1 cellular context compared by ENCODE assay signal in the genomic region with DNA sequence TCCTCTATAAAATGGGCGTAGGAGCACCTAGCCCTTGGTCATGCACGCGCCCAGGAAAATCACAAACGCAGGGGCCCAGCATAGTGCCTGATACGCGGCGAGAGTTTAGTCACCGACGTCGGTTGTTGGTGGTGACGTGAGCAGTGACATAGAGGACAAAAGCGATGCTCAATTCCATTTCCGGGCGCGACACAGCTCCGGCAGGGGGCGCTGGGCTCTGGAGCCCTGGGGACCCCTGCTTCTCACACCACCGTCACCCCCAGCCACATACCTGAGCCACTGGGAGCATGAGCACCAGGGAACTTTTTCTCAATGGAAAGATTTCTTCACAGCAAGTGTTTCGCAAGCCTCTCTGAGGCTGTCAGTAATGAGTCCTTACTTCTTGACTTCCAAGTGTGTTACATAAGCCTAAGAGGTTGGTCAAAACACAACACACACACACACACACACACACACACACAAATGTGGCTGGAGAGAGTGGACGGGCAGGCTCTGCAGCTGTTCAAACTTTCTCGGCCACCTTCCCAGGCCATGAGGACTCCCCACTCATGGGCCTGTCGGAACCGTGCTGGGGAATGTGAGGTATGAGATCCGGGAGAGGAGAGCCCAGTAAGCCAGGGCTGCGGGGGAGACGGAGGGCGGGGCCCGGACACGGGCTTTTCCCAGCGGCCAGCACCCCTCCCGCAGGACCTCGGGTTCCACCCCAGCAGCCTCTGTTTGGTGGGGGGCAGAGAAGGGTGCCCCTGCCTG.
TF ChIP-seq lines count a peak whose summit lies in the region.

No MANE protein-coding gene starts in this region.

TF ChIP-seq in K562, 482 proteins besides CTCF, POLR2A, EP300 and RAD21 (continued from another document and continues in another):
- TF ChIP-seq, protein P1, sequence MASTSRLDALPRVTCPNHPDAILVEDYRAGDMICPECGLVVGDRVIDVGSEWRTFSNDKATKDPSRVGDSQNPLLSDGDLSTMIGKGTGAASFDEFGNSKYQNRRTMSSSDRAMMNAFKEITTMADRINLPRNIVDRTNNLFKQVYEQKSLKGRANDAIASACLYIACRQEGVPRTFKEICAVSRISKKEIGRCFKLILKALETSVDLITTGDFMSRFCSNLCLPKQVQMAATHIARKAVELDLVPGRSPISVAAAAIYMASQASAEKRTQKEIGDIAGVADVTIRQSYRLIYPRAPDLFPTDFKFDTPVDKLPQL (IDR thresholded peaks at IDR 0.05; ENCODE audit: extremely low read depth, insufficient read length) = no peak
- TF ChIP-seq FUS (optimal IDR thresholded peaks at IDR 0.05; ENCODE audit: low read depth, low read length) (no peak), FOXA3 (CRISPR knock-in tag; conservative IDR thresholded peaks at IDR 0.05 in 1 of 2, IDR thresholded peaks at IDR 0.05 in 1 of 2) (no peak), HMGN3 (IDR thresholded peaks at IDR 0.05; ENCODE audit: borderline replicate concordance, extremely low read depth, insufficient read length, low read depth, low read length) (no peak), CCNT2 (IDR thresholded peaks at IDR 0.05; ENCODE audit: borderline replicate concordance, extremely low read depth, insufficient read length, low read depth, low read length) (no peak), ZNF75A (CRISPR knock-in tag; IDR thresholded peaks at IDR 0.05) (no peak), HNRNPLL (IDR thresholded peaks at IDR 0.05; ENCODE audit: low read depth, low read length, poor library complexity, severe bottlenecking) (no peak), TFAM (CRISPR knock-in tag; conservative IDR thresholded peaks at IDR 0.05) (no peak), HDAC3 (IDR thresholded peaks at IDR 0.05; ENCODE audit: borderline replicate concordance, partially characterized antibody) (no peak), MCM2 (IDR thresholded peaks at IDR 0.05; ENCODE audit: low read depth) (no peak), RNF2 (IDR thresholded peaks at IDR 0.05) (no peak; the same call in 1 of the 2 replicates), CAMTA2 (CRISPR knock-in tag; conservative IDR thresholded peaks at IDR 0.05) (0 out of 2 replicates have a peak, but pooled peaks have one; percentile 53), ZFP30 (CRISPR knock-in tag; IDR thresholded peaks at IDR 0.05; ENCODE audit: borderline replicate concordance) (no peak), ZNF780A (CRISPR knock-in tag; IDR thresholded peaks at IDR 0.05) (no peak), ZSCAN32 (CRISPR knock-in tag; IDR thresholded peaks at IDR 0.05) (no peak), ARNT (IDR thresholded peaks at IDR 0.05) (peak; percentile 49 to 60; a peak in 1 of 4 replicates), ZC3H4 (CRISPR knock-in tag; IDR thresholded peaks at IDR 0.05; ENCODE audit: borderline replicate concordance) (no peak), NCOA2 (IDR thresholded peaks at IDR 0.05; ENCODE audit: partially characterized antibody in 2 of 2) (no peak), HDAC8 (tag; IDR thresholded peaks at IDR 0.05) (no peak), OTX1 (CRISPR knock-in tag; IDR thresholded peaks at IDR 0.05) (0 out of 2 replicates have a peak, but pooled peaks have one; percentile 58), KLF1 (tag; IDR thresholded peaks at IDR 0.05) (peak; percentile 75; the same call in 1 of the 2 replicates), ELF1 (tag; IDR thresholded peaks at IDR 0.05) (peak; percentile 92), ZNF785 (CRISPR knock-in tag; IDR thresholded peaks at IDR 0.05) (no peak), THRAP3 (IDR thresholded peaks at IDR 0.05; ENCODE audit: borderline replicate concordance) (no peak), ZNF408 (CRISPR knock-in tag; IDR thresholded peaks at IDR 0.05; ENCODE audit: low read depth) (no peak), NELFE (IDR thresholded peaks at IDR 0.05; ENCODE audit: insufficient read depth, insufficient read length) (no peak), NRF1 (conservative IDR thresholded peaks at IDR 0.05 in 1 of 2, IDR thresholded peaks at IDR 0.05 in 1 of 2) (peak; percentile 44 to 54), TAF7 (tag; IDR thresholded peaks at IDR 0.05) (0 out of 2 replicates have a peak, but pooled peaks have one; percentile 0), POLR2B (IDR thresholded peaks at IDR 0.05; ENCODE audit: low read depth, partially characterized antibody) (peak; percentile 63), RHOXF2B (CRISPR knock-in tag; conservative IDR thresholded peaks at IDR 0.05) (no peak), RUNX1 (IDR thresholded peaks at IDR 0.05; ENCODE audit: low read depth) (no peak), HSF4 (CRISPR knock-in tag; IDR thresholded peaks at IDR 0.05; ENCODE audit: borderline replicate concordance) (no peak), ZNF583 (CRISPR knock-in tag; IDR thresholded peaks at IDR 0.05) (peak; percentile 13; the same call in 1 of the 2 replicates), POLR3G (IDR thresholded peaks at IDR 0.05; ENCODE audit: extremely low read depth, insufficient read length, insufficient replicate concordance) (no peak), MCM7 (IDR thresholded peaks at IDR 0.05) (no peak)
- TF ChIP-seq, protein P2, sequence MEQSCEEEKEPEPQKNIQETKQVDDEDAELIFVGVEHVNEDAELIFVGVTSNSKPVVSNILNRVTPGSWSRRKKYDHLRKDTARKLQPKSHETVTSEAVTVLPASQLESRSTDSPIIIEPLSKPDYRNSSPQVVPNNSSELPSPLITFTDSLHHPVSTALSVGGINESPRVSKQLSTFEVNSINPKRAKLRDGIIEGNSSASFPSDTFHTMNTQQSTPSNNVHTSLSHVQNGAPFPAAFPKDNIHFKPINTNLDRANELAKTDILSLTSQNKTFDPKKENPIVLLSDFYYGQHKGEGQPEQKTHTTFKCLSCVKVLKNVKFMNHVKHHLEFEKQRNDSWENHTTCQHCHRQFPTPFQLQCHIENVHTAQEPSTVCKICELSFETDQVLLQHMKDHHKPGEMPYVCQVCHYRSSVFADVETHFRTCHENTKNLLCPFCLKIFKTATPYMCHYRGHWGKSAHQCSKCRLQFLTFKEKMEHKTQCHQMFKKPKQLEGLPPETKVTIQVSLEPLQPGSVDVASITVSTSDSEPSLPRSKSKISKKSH (CRISPR knock-in tag; IDR thresholded peaks at IDR 0.05) = no peak
- TF ChIP-seq, protein P3, sequence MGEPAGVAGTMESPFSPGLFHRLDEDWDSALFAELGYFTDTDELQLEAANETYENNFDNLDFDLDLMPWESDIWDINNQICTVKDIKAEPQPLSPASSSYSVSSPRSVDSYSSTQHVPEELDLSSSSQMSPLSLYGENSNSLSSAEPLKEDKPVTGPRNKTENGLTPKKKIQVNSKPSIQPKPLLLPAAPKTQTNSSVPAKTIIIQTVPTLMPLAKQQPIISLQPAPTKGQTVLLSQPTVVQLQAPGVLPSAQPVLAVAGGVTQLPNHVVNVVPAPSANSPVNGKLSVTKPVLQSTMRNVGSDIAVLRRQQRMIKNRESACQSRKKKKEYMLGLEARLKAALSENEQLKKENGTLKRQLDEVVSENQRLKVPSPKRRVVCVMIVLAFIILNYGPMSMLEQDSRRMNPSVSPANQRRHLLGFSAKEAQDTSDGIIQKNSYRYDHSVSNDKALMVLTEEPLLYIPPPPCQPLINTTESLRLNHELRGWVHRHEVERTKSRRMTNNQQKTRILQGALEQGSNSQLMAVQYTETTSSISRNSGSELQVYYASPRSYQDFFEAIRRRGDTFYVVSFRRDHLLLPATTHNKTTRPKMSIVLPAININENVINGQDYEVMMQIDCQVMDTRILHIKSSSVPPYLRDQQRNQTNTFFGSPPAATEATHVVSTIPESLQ (CRISPR knock-in tag; IDR thresholded peaks at IDR 0.05) = peak; percentile 86; the same call in 1 of the 2 replicates
- TF ChIP-seq, protein P4, sequence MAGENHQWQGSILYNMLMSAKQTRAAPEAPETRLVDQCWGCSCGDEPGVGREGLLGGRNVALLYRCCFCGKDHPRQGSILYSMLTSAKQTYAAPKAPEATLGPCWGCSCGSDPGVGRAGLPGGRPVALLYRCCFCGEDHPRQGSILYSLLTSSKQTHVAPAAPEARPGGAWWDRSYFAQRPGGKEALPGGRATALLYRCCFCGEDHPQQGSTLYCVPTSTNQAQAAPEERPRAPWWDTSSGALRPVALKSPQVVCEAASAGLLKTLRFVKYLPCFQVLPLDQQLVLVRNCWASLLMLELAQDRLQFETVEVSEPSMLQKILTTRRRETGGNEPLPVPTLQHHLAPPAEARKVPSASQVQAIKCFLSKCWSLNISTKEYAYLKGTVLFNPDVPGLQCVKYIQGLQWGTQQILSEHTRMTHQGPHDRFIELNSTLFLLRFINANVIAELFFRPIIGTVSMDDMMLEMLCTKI (IDR thresholded peaks at IDR 0.05; ENCODE audit: partially characterized antibody) = no peak
- TF ChIP-seq, protein P5, sequence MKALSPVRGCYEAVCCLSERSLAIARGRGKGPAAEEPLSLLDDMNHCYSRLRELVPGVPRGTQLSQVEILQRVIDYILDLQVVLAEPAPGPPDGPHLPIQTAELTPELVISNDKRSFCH (CRISPR knock-in tag; IDR thresholded peaks at IDR 0.05) = no peak
- TF ChIP-seq, protein P5 (tag; IDR thresholded peaks at IDR 0.05) = 0 out of 2 replicates have a peak, but pooled peaks have one; percentile 17
- TF ChIP-seq, protein P6, sequence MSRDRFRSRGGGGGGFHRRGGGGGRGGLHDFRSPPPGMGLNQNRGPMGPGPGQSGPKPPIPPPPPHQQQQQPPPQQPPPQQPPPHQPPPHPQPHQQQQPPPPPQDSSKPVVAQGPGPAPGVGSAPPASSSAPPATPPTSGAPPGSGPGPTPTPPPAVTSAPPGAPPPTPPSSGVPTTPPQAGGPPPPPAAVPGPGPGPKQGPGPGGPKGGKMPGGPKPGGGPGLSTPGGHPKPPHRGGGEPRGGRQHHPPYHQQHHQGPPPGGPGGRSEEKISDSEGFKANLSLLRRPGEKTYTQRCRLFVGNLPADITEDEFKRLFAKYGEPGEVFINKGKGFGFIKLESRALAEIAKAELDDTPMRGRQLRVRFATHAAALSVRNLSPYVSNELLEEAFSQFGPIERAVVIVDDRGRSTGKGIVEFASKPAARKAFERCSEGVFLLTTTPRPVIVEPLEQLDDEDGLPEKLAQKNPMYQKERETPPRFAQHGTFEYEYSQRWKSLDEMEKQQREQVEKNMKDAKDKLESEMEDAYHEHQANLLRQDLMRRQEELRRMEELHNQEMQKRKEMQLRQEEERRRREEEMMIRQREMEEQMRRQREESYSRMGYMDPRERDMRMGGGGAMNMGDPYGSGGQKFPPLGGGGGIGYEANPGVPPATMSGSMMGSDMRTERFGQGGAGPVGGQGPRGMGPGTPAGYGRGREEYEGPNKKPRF (IDR thresholded peaks at IDR 0.05; ENCODE audit: low read depth, low read length) = no peak
- TF ChIP-seq, protein P7, sequence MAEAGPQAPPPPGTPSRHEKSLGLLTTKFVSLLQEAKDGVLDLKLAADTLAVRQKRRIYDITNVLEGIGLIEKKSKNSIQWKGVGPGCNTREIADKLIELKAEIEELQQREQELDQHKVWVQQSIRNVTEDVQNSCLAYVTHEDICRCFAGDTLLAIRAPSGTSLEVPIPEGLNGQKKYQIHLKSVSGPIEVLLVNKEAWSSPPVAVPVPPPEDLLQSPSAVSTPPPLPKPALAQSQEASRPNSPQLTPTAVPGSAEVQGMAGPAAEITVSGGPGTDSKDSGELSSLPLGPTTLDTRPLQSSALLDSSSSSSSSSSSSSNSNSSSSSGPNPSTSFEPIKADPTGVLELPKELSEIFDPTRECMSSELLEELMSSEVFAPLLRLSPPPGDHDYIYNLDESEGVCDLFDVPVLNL (CRISPR knock-in tag; IDR thresholded peaks at IDR 0.05; ENCODE audit: low read depth) = no peak
- TF ChIP-seq, protein P8, sequence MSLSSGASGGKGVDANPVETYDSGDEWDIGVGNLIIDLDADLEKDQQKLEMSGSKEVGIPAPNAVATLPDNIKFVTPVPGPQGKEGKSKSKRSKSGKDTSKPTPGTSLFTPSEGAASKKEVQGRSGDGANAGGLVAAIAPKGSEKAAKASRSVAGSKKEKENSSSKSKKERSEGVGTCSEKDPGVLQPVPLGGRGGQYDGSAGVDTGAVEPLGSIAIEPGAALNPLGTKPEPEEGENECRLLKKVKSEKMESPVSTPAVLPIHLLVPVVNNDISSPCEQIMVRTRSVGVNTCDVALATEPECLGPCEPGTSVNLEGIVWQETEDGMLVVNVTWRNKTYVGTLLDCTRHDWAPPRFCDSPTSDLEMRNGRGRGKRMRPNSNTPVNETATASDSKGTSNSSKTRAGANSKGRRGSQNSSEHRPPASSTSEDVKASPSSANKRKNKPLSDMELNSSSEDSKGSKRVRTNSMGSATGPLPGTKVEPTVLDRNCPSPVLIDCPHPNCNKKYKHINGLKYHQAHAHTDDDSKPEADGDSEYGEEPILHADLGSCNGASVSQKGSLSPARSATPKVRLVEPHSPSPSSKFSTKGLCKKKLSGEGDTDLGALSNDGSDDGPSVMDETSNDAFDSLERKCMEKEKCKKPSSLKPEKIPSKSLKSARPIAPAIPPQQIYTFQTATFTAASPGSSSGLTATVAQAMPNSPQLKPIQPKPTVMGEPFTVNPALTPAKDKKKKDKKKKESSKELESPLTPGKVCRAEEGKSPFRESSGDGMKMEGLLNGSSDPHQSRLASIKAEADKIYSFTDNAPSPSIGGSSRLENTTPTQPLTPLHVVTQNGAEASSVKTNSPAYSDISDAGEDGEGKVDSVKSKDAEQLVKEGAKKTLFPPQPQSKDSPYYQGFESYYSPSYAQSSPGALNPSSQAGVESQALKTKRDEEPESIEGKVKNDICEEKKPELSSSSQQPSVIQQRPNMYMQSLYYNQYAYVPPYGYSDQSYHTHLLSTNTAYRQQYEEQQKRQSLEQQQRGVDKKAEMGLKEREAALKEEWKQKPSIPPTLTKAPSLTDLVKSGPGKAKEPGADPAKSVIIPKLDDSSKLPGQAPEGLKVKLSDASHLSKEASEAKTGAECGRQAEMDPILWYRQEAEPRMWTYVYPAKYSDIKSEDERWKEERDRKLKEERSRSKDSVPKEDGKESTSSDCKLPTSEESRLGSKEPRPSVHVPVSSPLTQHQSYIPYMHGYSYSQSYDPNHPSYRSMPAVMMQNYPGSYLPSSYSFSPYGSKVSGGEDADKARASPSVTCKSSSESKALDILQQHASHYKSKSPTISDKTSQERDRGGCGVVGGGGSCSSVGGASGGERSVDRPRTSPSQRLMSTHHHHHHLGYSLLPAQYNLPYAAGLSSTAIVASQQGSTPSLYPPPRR (CRISPR knock-in tag; IDR thresholded peaks at IDR 0.05; ENCODE audit: borderline replicate concordance) = no peak
- TF ChIP-seq, protein P9, sequence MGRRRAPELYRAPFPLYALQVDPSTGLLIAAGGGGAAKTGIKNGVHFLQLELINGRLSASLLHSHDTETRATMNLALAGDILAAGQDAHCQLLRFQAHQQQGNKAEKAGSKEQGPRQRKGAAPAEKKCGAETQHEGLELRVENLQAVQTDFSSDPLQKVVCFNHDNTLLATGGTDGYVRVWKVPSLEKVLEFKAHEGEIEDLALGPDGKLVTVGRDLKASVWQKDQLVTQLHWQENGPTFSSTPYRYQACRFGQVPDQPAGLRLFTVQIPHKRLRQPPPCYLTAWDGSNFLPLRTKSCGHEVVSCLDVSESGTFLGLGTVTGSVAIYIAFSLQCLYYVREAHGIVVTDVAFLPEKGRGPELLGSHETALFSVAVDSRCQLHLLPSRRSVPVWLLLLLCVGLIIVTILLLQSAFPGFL (CRISPR knock-in tag; IDR thresholded peaks at IDR 0.05) = no peak
- TF ChIP-seq, protein P10, sequence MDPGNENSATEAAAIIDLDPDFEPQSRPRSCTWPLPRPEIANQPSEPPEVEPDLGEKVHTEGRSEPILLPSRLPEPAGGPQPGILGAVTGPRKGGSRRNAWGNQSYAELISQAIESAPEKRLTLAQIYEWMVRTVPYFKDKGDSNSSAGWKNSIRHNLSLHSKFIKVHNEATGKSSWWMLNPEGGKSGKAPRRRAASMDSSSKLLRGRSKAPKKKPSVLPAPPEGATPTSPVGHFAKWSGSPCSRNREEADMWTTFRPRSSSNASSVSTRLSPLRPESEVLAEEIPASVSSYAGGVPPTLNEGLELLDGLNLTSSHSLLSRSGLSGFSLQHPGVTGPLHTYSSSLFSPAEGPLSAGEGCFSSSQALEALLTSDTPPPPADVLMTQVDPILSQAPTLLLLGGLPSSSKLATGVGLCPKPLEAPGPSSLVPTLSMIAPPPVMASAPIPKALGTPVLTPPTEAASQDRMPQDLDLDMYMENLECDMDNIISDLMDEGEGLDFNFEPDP (CRISPR knock-in tag; IDR thresholded peaks at IDR 0.05) = no peak
